8 cellular contexts compared by ENCODE assay signal in the genomic region with DNA sequence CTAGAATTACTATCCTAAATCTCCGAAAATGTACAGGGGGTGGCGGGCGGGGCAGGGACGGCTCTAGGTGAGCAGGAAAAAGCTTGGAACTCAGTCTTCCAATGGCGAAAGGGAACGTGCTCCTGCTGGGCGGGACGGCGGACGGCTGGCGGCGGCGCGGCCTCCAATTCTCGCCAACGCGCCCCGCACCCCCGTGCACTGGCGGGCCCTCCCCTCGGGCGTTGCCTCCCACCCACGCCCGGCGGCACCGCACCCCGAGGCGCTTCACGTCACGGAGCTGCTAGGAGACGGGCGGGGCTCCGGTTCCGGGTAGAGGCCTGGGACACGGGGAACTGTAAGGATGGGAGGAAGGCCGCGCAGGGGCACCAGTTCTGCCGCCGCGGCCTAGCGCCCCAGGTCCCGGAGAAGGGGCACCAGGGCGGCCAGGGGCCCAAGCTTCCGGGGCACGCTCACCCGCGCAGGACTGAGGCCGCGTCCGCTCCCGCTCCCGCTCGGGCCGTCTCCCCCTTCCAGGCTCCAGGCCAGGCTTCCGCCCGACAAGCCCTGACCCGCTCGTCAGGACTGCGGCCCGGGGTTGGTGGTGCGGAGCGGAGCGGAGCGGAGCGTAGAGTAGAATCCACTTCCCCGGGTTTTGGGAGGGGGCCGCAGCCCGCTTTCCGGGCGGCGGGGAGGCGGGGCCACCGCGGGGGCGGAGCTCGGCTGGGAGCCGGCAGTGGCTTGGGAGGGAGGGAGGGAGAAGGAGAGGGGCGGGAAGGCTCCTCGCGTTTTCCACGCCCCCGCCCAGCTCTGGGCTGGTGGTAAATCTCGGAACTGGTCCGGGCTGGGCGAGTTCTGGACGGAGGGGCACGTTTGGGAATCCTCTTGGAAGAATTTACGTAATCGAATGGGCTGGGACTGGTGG. TPM values are rescaled to one million over a fixed set of nuclear protein-coding genes. Genes with fewer than 3 reads are reported as not detected.
DNase-seq lines count a peak whose midpoint lies in the region; ATAC-seq, FAIRE-seq and TF ChIP-seq lines count a peak whose summit lies in the region.

A gene (minus strand): TSS at position 594 of the 901 bp plus-strand sequence. CDS start 3,167 bp downstream, outside the sequence.

- TF ChIP-seq CTCF in AG04449 (IDR thresholded peaks at IDR 0.05; ENCODE audit: insufficient read depth, low read length, missing control alignments), result no peak
- TF ChIP-seq CTCF in WI38 (IDR thresholded peaks at IDR 0.05; ENCODE audit: low read depth, low read length), result no peak
- TF ChIP-seq CTCF in bronchial epithelial cell (IDR thresholded peaks at IDR 0.05; ENCODE audit: insufficient read depth, low read length, severe bottlenecking), result no peak

- peak within 1 kb of the TSS; percentile 95 for H3K4me3 ChIP-seq in AG04449 (ENCODE audit: low read depth, low read length)
- H3K4me3 ChIP-seq in WI38 (ENCODE audit: low read depth, low read length), result peak within 1 kb of the TSS; percentile 84
- H3K4me3 ChIP-seq in bronchial epithelial cell (ENCODE audit: low read depth, low read length), result peak within 1 kb of the TSS; percentile 51

- no peaks in the 10 kb centered on the region for H3K36me3 ChIP-seq in bronchial epithelial cell (ENCODE audit: control insufficient read depth, insufficient read depth, low read length)

- no peak for FAIRE-seq in bronchial epithelial cell (lab: Jason Lieb, UNC)

- POLR2A ChIA-PET in AG04449 (lab: Yijun Ruan, JAX), result interaction anchor here (0.6 to 3.0 kb wide), 6 partner anchors 48 to 154 kb away, joined by 3 to 12 read pairs (median 3); a partner anchor contains a TSS

- ATAC-seq in GM18907 (IDR thresholded peaks at IDR 0.05; ENCODE audit: unreplicated experiment), result peak; percentile 92
- ATAC-seq in HG03159 (IDR thresholded peaks at IDR 0.05; ENCODE audit: unreplicated experiment), result peak; percentile 84

- CTCF ChIA-PET in AG04449 (lab: Yijun Ruan, JAX), result interaction anchor here (1.1 to 2.7 kb wide), 5 partner anchors 9 to 134 kb away, joined by 3 to 13 read pairs (median 8); no protein-coding TSS in a partner anchor

- peak; percentile 81 for DNase-seq in AG04449 (ENCODE audit: low read depth, low spot score)
- peak; percentile 94 for DNase-seq in NCI-H2227 treated with DMSO at 0.1 percent for 48 hours (lab: John Stamatoyannopoulos, UW)
- DNase-seq in bronchial epithelial cell (ENCODE audit: low read depth), result peak; percentile 90
- peak; percentile 97 for DNase-seq in iPS-NIHi7 (ENCODE audit: extremely low spot score)
- DNase-seq in smooth muscle cell of the brain vasculature (ENCODE audit: low read depth, low spot score), result peak; percentile 97

- H3K27me3 ChIP-seq in bronchial epithelial cell (ENCODE audit: control insufficient read depth, insufficient read depth, low read length), result no peaks in the 10 kb centered on the region

RNA-seq across cellular contexts. Expression of the gene that starts here (rescaled TPM):
- 12.7 and 12.9 TPM in 2 replicates for total RNA-seq in bronchial epithelial cell

Comparison
In these comparisons a context has a peak if more than half of its experiments do, and no peak if none do; other contexts are left out.
1. Peak in every context shown above with its lines: DNase-seq, ATAC-seq and H3K4me3 ChIP-seq.